Comparison of ENCODE assay signal across 14 cellular contexts in genomic region chr20:48360338-48360698, GRCh38.
A peak's percentile ranks its signal among the peaks of the same experiment; 100 is the strongest.
DNase-seq lines count a peak whose midpoint lies in the region; ATAC-seq and TF ChIP-seq lines count a peak whose summit lies in the region.
"Had no signal": no experiment of that assay in that cellular context is flagged by ENCODE, and none has a peak within 500 bp of the region (broad histone marks: within the 10 kb centered on the region; RNA-seq: fewer than 3 reads in every experiment).

No MANE protein-coding gene starts in this region.

- peak; percentile 43 for ATAC-seq in GM18505 (IDR thresholded peaks at IDR 0.05; ENCODE audit: unreplicated experiment)
- peak; percentile 38 for ATAC-seq in GM21526 (IDR thresholded peaks at IDR 0.05; ENCODE audit: low FRiP score, unreplicated experiment)
- ATAC-seq in HG03280 (IDR thresholded peaks at IDR 0.05; ENCODE audit: unreplicated experiment), result peak; percentile 20
- ATAC-seq in GM21528 (IDR thresholded peaks at IDR 0.05; ENCODE audit: low FRiP score, unreplicated experiment), result no peak
- ATAC-seq: gastroesophageal sphincter had no signal

- H3K4me3 ChIP-seq in epithelial cell of proximal tubule (ENCODE audit: low read depth, low read length), result peak overlapping the region; percentile 18
- H3K4me3 ChIP-seq in BE2C (ENCODE audit: low read depth, low read length), result no peak overlapping the region
- H3K4me3 ChIP-seq: gastroesophageal sphincter had no signal

- no peaks in the 10 kb centered on the region for H3K9me3 ChIP-seq in BE2C
- H3K9me3 ChIP-seq: gastroesophageal sphincter had no signal

- DNase-seq in epithelial cell of proximal tubule (ENCODE audit: low read depth) (no peak), cerebellum (ENCODE audit: low spot score) (no peak), BE2C (no peak), DMS53 treated with DMSO at 0.1 percent for 48 hours (lab: John Stamatoyannopoulos, UW; ENCODE audit: unreplicated experiment) (no peak)
- DNase-seq: activated T-cell treated with anti-CD3 and anti-CD28 coated beads, Interleukin-2, amount 50 U/mL, for 48 hours; aorta; CD4-positive, CD25-positive, alpha-beta regulatory T cell; HFFc6; nephron progenitor cell had no signal

- H3K36me3 ChIP-seq in BE2C, result no peaks in the 10 kb centered on the region
- H3K36me3 ChIP-seq: gastroesophageal sphincter had no signal

- no peak for TF ChIP-seq POLR2A in GM18505 (IDR thresholded peaks at IDR 0.05; ENCODE audit: borderline replicate concordance, extremely low read depth, insufficient read depth, insufficient read length)

- TF ChIP-seq CTCF in epithelial cell of proximal tubule (conservative IDR thresholded peaks at IDR 0.05; ENCODE audit: low read depth, low read length), result no peak
- no peak for TF ChIP-seq CTCF in BE2C (IDR thresholded peaks at IDR 0.05; ENCODE audit: low read depth, low read length)

- no peaks in the 10 kb centered on the region for H3K27me3 ChIP-seq in BE2C
- H3K27me3 ChIP-seq: gastroesophageal sphincter had no signal

- no peaks in the 10 kb centered on the region for H3K4me1 ChIP-seq in BE2C
- H3K4me1 ChIP-seq: gastroesophageal sphincter had no signal
